In the genomic region with DNA sequence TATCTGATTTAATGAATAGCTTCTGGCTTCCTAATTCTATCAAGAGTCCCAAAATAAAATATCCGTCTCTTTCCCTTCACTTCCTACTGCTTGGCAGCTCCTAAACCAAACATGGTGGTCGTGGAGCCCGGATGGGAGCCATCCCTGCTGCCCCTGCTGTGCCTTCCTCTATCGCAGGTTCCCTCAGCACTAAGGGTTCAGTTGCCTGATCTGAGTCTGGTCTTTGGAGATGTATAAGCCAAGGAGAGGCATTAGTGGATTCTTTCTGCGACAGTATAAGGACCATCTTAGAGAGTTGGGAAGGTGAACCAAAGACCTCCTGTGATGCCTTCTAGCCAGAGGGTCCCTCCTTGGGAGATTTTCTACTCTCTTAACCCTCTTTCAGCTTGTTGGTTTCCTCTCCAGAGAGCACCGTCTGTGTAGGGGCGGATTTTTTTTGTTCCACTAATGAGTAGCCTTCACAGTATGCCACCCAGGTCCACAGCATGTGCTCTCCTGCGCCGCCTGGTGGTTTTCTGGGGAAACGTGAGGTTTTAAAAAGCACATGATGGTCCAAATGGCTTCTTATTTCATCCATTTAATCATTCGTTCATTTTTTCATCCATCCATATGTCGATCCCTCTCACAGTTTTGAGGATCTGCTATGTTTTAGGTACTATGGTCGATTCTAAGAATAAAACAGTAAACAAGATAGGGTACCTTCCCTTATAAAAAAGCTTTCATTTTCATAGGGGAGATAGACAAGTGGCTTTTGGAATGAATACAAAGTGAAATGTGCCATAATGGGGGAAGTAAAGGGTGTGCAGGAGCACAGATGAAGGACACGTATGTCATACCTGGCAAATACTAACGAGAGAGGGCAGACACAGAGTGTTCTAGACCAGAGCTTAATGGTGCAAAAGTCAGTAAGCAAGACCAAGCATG, we compare ENCODE assay signal across 8 cellular contexts.
DNase-seq lines count a peak whose midpoint lies in the region; ATAC-seq lines count a peak whose summit lies in the region.

No MANE protein-coding gene starts in this region.

- DNase-seq in activated CD4-positive, CD25-positive, alpha-beta regulatory T cell treated with anti-CD3 and anti-CD28 coated beads, Interleukin-2, amount 50 U/mL, for 72 hours: peak; percentile 63
- DNase-seq in NCI-H128 (lab: John Stamatoyannopoulos, UW; ENCODE audit: unreplicated experiment) (peak; percentile 53), T-cell (peak in 24 of 34 experiments; percentile 3 to 36 (median 13)), cerebellar nuclear complex (lab: John Stamatoyannopoulos, UW) (peak; percentile 33 to 63), kidney glomerular epithelial cell (lab: John Stamatoyannopoulos, UW) (peak; percentile 23)
- DNase-seq in stimulated activated CD4-positive, alpha-beta T cell treated with anti-CD3 and anti-CD28 coated beads, TNF-alpha, amount 100 ng/mL, for 24 hours (ENCODE audit: low read depth in 3 of 3): peak in 2 of 3 experiments; percentile 3 to 53

- no peaks in the 10 kb centered on the region for H3K4me1 Mint-ChIP-seq in T-cell

- peaks cover 3 to 17% of the 10 kb centered on the region in 2 donors for H3K27me3 Mint-ChIP-seq in T-cell

- H3K9me3 Mint-ChIP-seq in T-cell: no peaks in the 10 kb centered on the region

- CTCF ChIA-PET in T-cell (lab: Charles Lee): interaction anchor here in 1 of 2 donors (0.6 to 1.2 kb wide), 2 partner anchors 11 to 314 kb away, joined by 3 to 4 read pairs; no protein-coding TSS in a partner anchor

- H3K36me3 Mint-ChIP-seq in T-cell: no peaks in the 10 kb centered on the region

- no peak overlapping the region for H3K27ac Mint-ChIP-seq in T-cell

- ATAC-seq in activated CD4-positive, CD25-positive, alpha-beta regulatory T cell treated with anti-CD3 and anti-CD28 coated beads, Interleukin-2, amount 50 U/mL, for 24 hours: no peak
- ATAC-seq in T-cell (replicated peaks in 1 of 4): no peak
- no peak for ATAC-seq in HG03196 (IDR thresholded peaks at IDR 0.05; ENCODE audit: unreplicated experiment)

- POLR2A ChIA-PET in T-cell (lab: Charles Lee): no interaction called here

- H3K4me3 Mint-ChIP-seq in T-cell: no peak overlapping the region

Comparison
In these comparisons a context has a peak if more than half of its experiments do, and no peak if none do; other contexts are left out.
1. DNase-seq: peak in every context shown above with its lines; median percentile 63 in activated CD4-positive, CD25-positive, alpha-beta regulatory T cell treated with anti-CD3 and anti-CD28 coated beads, Interleukin-2, amount 50 U/mL, for 72 hours; 53 in NCI-H128; 48 in cerebellar nuclear complex; 28 in stimulated activated CD4-positive, alpha-beta T cell treated with anti-CD3 and anti-CD28 coated beads, TNF-alpha, amount 100 ng/mL, for 24 hours; 23 in kidney glomerular epithelial cell; 13 in T-cell.